1 cellular context compared by ENCODE assay signal in genomic region chr1:111271464-111271801, GRCh38.
A peak's percentile ranks its signal among the peaks of the same experiment; 100 is the strongest.
TF ChIP-seq lines count a peak whose summit lies in the region.

No MANE protein-coding gene starts in this region.

TF ChIP-seq in H1, 55 proteins besides CTCF, POLR2A, EP300 and RAD21:
- TF ChIP-seq HDAC6 (IDR thresholded peaks at IDR 0.05; ENCODE audit: low read depth, low read length) (no peak), E2F6 (IDR thresholded peaks at IDR 0.05) (peak; percentile 80), TCF12 (IDR thresholded peaks at IDR 0.05; ENCODE audit: low read depth, low read length) (no peak)
